ENCODE assay signal across 2 cellular contexts in genomic region chr3:155019576-155019975, GRCh38.
TF ChIP-seq lines count a peak whose summit lies in the region.

No MANE protein-coding gene starts in this region.

TF ChIP-seq in IMR-90, 13 proteins besides CTCF, POLR2A, EP300 and RAD21:
- TF ChIP-seq CHD1 (IDR thresholded peaks at IDR 0.05; ENCODE audit: low read depth, low read length) (no peak), NFE2L2 (IDR thresholded peaks at IDR 0.05; ENCODE audit: low read depth, low read length) (no peak)

TF ChIP-seq in H1, 55 proteins besides CTCF, POLR2A, EP300 and RAD21:
- TF ChIP-seq ZNF274 (IDR thresholded peaks at IDR 0.05; ENCODE audit: borderline replicate concordance, extremely low read depth, low read length) (no peak), FOSL1 (IDR thresholded peaks at IDR 0.05; ENCODE audit: insufficient read depth, low read depth, low read length) (no peak)
